37 cellular contexts compared by ENCODE assay signal in the genomic region with DNA sequence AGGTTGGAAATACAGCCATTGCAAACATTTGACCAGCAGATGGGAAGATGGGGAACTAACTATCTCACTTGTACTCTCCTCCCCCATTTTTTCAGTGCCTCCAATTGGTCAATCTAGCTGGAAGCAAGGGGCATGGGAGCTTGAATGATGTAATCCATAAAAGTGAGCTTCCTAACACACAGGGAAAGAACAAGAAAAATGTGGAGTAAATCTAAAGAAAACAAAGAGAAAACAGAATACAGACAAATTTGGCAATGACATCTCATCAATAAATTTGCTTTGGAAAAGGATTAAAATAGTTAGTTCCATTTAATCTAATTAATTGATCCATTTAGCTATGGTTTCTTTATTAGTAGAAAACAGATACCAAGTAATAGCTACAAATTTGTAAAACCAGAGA.
"Had no signal": no experiment of that assay in that cellular context is flagged by ENCODE, and none has a peak within 500 bp of the region (broad histone marks: within the 10 kb centered on the region; RNA-seq: fewer than 3 reads in every experiment).

No MANE protein-coding gene starts in this region.

- DNase-seq: activated B cell treated with CpG ODN at 0.5 μM for 24 hours; activated CD4-positive, alpha-beta memory T cell treated with anti-CD3 and anti-CD28 coated beads for 36 hours; activated CD4-positive, alpha-beta T cell treated with anti-CD3 and anti-CD28 coated beads for 4 hours; activated CD4-positive, alpha-beta T cell treated with anti-CD3 and anti-CD28 coated beads, Interleukin-2, amount 10 ng/mL, durations not matched to agents 24 days and 14 days; activated CD4-positive, alpha-beta T cell treated with anti-CD3 and anti-CD28 coated beads, Interleukin-2, amount 50 U/mL, for 1 hour; activated CD4-positive, alpha-beta T cell treated with anti-CD3 and anti-CD28 coated beads, Interleukin-2, amount 50 U/mL, for 4 hours; activated CD4-positive, CD25-positive, alpha-beta regulatory T cell treated with anti-CD3 and anti-CD28 coated beads, Interleukin-2, amount 50 U/mL, for 72 hours; activated CD8-positive, alpha-beta memory T cell treated with anti-CD3 and anti-CD28 coated beads for 24 hours; activated CD8-positive, alpha-beta memory T cell treated with anti-CD3 and anti-CD28 coated beads, Interleukin-2, amount 10 ng/mL, durations not matched to agents 7 days and 5 days; activated CD8-positive, alpha-beta memory T cell treated with anti-CD3 and anti-CD28 coated beads, Interleukin-2, amount 50 U/mL, for 48 hours; activated CD8-positive, alpha-beta T cell treated with anti-CD3 and anti-CD28 coated beads, Interleukin-2, amount 10 ng/mL, durations not matched to agents 7 days and 5 days; activated effector memory CD4-positive, alpha-beta T cell treated with Interleukin-2 at 50 U/mL for 16 hours; activated gamma-delta T cell; activated naive CD4-positive, alpha-beta T cell treated with anti-CD3 and anti-CD28 coated beads, Interleukin-2, amount 10 ng/mL, durations not matched to agents 7 days and 5 days; activated naive CD4-positive, alpha-beta T cell treated with Interleukin-2 at 50 U/mL for 16 hours; activated naive CD8-positive, alpha-beta T cell treated with anti-CD3 and anti-CD28 coated beads, Interleukin-2, amount 10 ng/mL, durations not matched to agents 7 days and 5 days; activated naive CD8-positive, alpha-beta T cell treated with anti-CD3 and anti-CD28 coated beads, Interleukin-2, amount 50 U/mL, for 24 hours; activated T-cell treated with anti-CD3 and anti-CD28 coated beads, Interleukin-2, amount 50 U/mL, for 24 hours; activated T-cell treated with anti-CD3 and anti-CD28 coated beads, Interleukin-2, amount 50 U/mL, for 48 hours; amygdala; anterior cingulate cortex; caudate nucleus; cerebellar nuclear complex; T-helper 2 cell; T-helper 9 cell had no signal

- H3K4me3 Mint-ChIP-seq: activated B cell treated with CpG ODN at 0.5 μM for 24 hours; activated CD4-positive, alpha-beta memory T cell treated with anti-CD3 and anti-CD28 coated beads for 36 hours; activated CD4-positive, alpha-beta T cell treated with anti-CD3 and anti-CD28 coated beads, Interleukin-2, amount 10 ng/mL, durations not matched to agents 24 days and 14 days; activated CD8-positive, alpha-beta memory T cell treated with anti-CD3 and anti-CD28 coated beads, Interleukin-2, amount 10 ng/mL, durations not matched to agents 7 days and 5 days; activated CD8-positive, alpha-beta T cell treated with anti-CD3 and anti-CD28 coated beads, Interleukin-2, amount 10 ng/mL, durations not matched to agents 7 days and 5 days; activated naive CD4-positive, alpha-beta T cell treated with anti-CD3 and anti-CD28 coated beads, Interleukin-2, amount 10 ng/mL, durations not matched to agents 7 days and 5 days; activated naive CD4-positive, alpha-beta T cell treated with anti-CD3 and anti-CD28 coated beads, Interleukin-2, amount 50 U/mL, for 24 hours; activated naive CD8-positive, alpha-beta T cell; activated naive CD8-positive, alpha-beta T cell treated with anti-CD3 and anti-CD28 coated beads, Interleukin-2, amount 10 ng/mL, durations not matched to agents 7 days and 5 days; activated naive CD8-positive, alpha-beta T cell treated with anti-CD3 and anti-CD28 coated beads, Interleukin-2, amount 50 U/mL, for 24 hours; activated T-cell treated with anti-CD3 and anti-CD28 coated beads, Interleukin-2, amount 50 U/mL, for 24 hours; brain; central memory CD8-positive, alpha-beta T cell; T-helper 1 cell treated with Interleukin-12 subunit alpha and Interleukin-12 subunit beta and Interleukin-4 antibody, amounts not matched to agents 30 μg/mL and 1 μg/mL, for 36 hours; T-helper 2 cell treated with Interferon-gamma antibody and Interleukin-4, amounts not matched to agents 5 μg/mL and 100 μg/mL, for 36 hours had no signal

- H3K36me3 ChIP-seq: ascending aorta, cardiac muscle cell had no signal

- H3K27me3 ChIP-seq: ascending aorta, cardiac muscle cell had no signal

- H3K9me3 Mint-ChIP-seq: activated CD4-positive, alpha-beta T cell treated with anti-CD3 and anti-CD28 coated beads, Interleukin-2, amount 10 ng/mL, durations not matched to agents 24 days and 14 days; activated naive CD4-positive, alpha-beta T cell treated with anti-CD3 and anti-CD28 coated beads, Interleukin-2, amount 10 ng/mL, durations not matched to agents 7 days and 5 days had no signal

- H3K27ac ChIP-seq: ascending aorta, cardiac muscle cell, VCaP had no signal

- ATAC-seq: activated CD8-positive, alpha-beta memory T cell treated with anti-CD3 and anti-CD28 coated beads, Interleukin-2, amount 10 ng/mL, durations not matched to agents 7 days and 5 days; activated CD8-positive, alpha-beta T cell treated with anti-CD3 and anti-CD28 coated beads, Interleukin-2, amount 10 ng/mL, durations not matched to agents 7 days and 5 days; activated naive CD8-positive, alpha-beta T cell treated with anti-CD3 and anti-CD28 coated beads, Interleukin-2, amount 50 U/mL, for 24 hours had no signal

- H3K9me3 ChIP-seq: ascending aorta had no signal

- H3K4me1 Mint-ChIP-seq: activated B cell treated with CpG ODN at 0.5 μM for 24 hours; activated CD4-positive, alpha-beta T cell treated with anti-CD3 and anti-CD28 coated beads, Interleukin-2, amount 10 ng/mL, durations not matched to agents 24 days and 14 days; activated CD8-positive, alpha-beta memory T cell treated with anti-CD3 and anti-CD28 coated beads, Interleukin-2, amount 10 ng/mL, durations not matched to agents 7 days and 5 days; activated naive CD4-positive, alpha-beta T cell treated with anti-CD3 and anti-CD28 coated beads, Interleukin-2, amount 10 ng/mL, durations not matched to agents 7 days and 5 days; activated naive CD4-positive, alpha-beta T cell treated with anti-CD3 and anti-CD28 coated beads, Interleukin-2, amount 50 U/mL, for 24 hours; activated naive CD8-positive, alpha-beta T cell treated with anti-CD3 and anti-CD28 coated beads, Interleukin-2, amount 10 ng/mL, durations not matched to agents 7 days and 5 days; activated naive CD8-positive, alpha-beta T cell treated with anti-CD3 and anti-CD28 coated beads, Interleukin-2, amount 50 U/mL, for 24 hours; brain; central memory CD8-positive, alpha-beta T cell had no signal

- H3K27me3 Mint-ChIP-seq: activated B cell treated with CpG ODN at 0.5 μM for 24 hours; activated CD4-positive, alpha-beta memory T cell treated with anti-CD3 and anti-CD28 coated beads for 36 hours; activated CD4-positive, alpha-beta T cell treated with anti-CD3 and anti-CD28 coated beads, Interleukin-2, amount 10 ng/mL, durations not matched to agents 24 days and 14 days; activated CD8-positive, alpha-beta memory T cell treated with anti-CD3 and anti-CD28 coated beads, Interleukin-2, amount 10 ng/mL, durations not matched to agents 7 days and 5 days; activated naive CD4-positive, alpha-beta T cell treated with anti-CD3 and anti-CD28 coated beads, Interleukin-2, amount 10 ng/mL, durations not matched to agents 7 days and 5 days; activated naive CD4-positive, alpha-beta T cell treated with anti-CD3 and anti-CD28 coated beads, Interleukin-2, amount 50 U/mL, for 24 hours; activated naive CD8-positive, alpha-beta T cell; activated naive CD8-positive, alpha-beta T cell treated with anti-CD3 and anti-CD28 coated beads, Interleukin-2, amount 10 ng/mL, durations not matched to agents 7 days and 5 days; activated naive CD8-positive, alpha-beta T cell treated with anti-CD3 and anti-CD28 coated beads, Interleukin-2, amount 50 U/mL, for 24 hours; activated T-cell treated with anti-CD3 and anti-CD28 coated beads, Interleukin-2, amount 50 U/mL, for 24 hours; brain; central memory CD8-positive, alpha-beta T cell had no signal

- H3K4me1 ChIP-seq: ascending aorta had no signal

- H3K4me3 ChIP-seq: ascending aorta, cardiac muscle cell had no signal

- H3K27ac Mint-ChIP-seq: activated B cell treated with CpG ODN at 0.5 μM for 24 hours; activated CD4-positive, alpha-beta memory T cell treated with anti-CD3 and anti-CD28 coated beads for 36 hours; activated CD4-positive, alpha-beta T cell treated with anti-CD3 and anti-CD28 coated beads, Interleukin-2, amount 10 ng/mL, durations not matched to agents 24 days and 14 days; activated CD8-positive, alpha-beta memory T cell treated with anti-CD3 and anti-CD28 coated beads, Interleukin-2, amount 10 ng/mL, durations not matched to agents 7 days and 5 days; activated CD8-positive, alpha-beta T cell treated with anti-CD3 and anti-CD28 coated beads, Interleukin-2, amount 10 ng/mL, durations not matched to agents 7 days and 5 days; activated naive CD4-positive, alpha-beta T cell treated with anti-CD3 and anti-CD28 coated beads, Interleukin-2, amount 10 ng/mL, durations not matched to agents 7 days and 5 days; activated naive CD4-positive, alpha-beta T cell treated with anti-CD3 and anti-CD28 coated beads, Interleukin-2, amount 50 U/mL, for 24 hours; activated naive CD8-positive, alpha-beta T cell; activated naive CD8-positive, alpha-beta T cell treated with anti-CD3 and anti-CD28 coated beads, Interleukin-2, amount 10 ng/mL, durations not matched to agents 7 days and 5 days; activated naive CD8-positive, alpha-beta T cell treated with anti-CD3 and anti-CD28 coated beads, Interleukin-2, amount 50 U/mL, for 24 hours; activated T-cell treated with anti-CD3 and anti-CD28 coated beads, Interleukin-2, amount 50 U/mL, for 24 hours; activated T-helper 2 cell treated with anti-CD3 and anti-CD28 coated beads, Interferon-gamma antibody, Interleukin-2, Interleukin-4, amounts not matched to agents 10 μg/mL and 5 μg/mL and 100 μg/mL, durations not matched to agents 14 hours and 24 hours and 36 hours; brain; T-helper 1 cell treated with Interleukin-12 subunit alpha and Interleukin-12 subunit beta and Interleukin-4 antibody, amounts not matched to agents 30 μg/mL and 1 μg/mL, for 36 hours; T-helper 2 cell treated with Interferon-gamma antibody and Interleukin-4, amounts not matched to agents 5 μg/mL and 100 μg/mL, for 36 hours had no signal

- FAIRE-seq: bronchial epithelial cell, TTC549 had no signal

- H3K36me3 Mint-ChIP-seq: activated CD4-positive, alpha-beta memory T cell treated with anti-CD3 and anti-CD28 coated beads for 36 hours; activated CD8-positive, alpha-beta memory T cell treated with anti-CD3 and anti-CD28 coated beads, Interleukin-2, amount 10 ng/mL, durations not matched to agents 7 days and 5 days; activated naive CD4-positive, alpha-beta T cell treated with anti-CD3 and anti-CD28 coated beads, Interleukin-2, amount 10 ng/mL, durations not matched to agents 7 days and 5 days; activated naive CD4-positive, alpha-beta T cell treated with anti-CD3 and anti-CD28 coated beads, Interleukin-2, amount 50 U/mL, for 24 hours; activated naive CD8-positive, alpha-beta T cell; activated naive CD8-positive, alpha-beta T cell treated with anti-CD3 and anti-CD28 coated beads, Interleukin-2, amount 10 ng/mL, durations not matched to agents 7 days and 5 days; brain had no signal
